1 cellular context compared by ENCODE assay signal in the genomic region with DNA sequence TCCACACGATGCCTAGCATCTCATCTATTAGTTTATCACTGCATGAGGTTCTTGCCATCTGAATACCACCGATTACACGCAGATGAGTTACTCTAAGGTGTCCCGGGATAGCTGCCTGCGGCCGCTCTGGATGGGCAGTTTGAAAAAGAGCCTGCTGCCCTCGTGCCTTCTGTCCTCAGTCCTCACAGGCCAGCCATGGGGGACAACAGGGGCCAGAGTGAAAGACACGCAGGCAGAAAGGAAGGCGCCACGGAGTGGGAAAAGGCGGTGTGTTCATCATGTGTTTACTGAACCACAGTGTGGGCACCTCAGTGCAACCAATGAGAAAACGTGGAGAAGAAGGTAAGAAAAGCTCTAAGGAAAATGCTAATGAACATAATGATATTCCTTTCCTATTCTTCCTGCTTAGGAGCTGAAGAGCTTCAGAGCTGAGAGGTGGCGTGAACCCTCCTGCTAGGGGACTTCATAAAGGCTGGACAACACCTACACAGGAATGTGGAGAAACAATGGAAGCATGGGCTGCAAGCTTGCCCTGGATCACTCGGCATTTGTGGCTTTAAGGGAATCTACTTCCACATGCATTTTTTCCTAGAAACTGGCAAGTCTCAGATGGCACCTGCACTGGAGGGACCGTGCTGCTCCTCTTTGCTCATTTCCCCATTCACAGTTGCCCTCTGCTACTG.
TF ChIP-seq lines count a peak whose summit lies in the region.

No MANE protein-coding gene starts in this region.

TF ChIP-seq in GM23338, 12 proteins besides CTCF, POLR2A, EP300 and RAD21 (continued from another document):
- TF ChIP-seq REST (IDR thresholded peaks at IDR 0.05; ENCODE audit: unreplicated experiment) (no peak), CREB1 (CRISPR knock-in tag; IDR thresholded peaks at IDR 0.05; ENCODE audit: low read depth) (no peak), EZH2 (IDR thresholded peaks at IDR 0.05; ENCODE audit: low read depth, unreplicated experiment) (no peak), NANOG (IDR thresholded peaks at IDR 0.05; ENCODE audit: borderline replicate concordance) (no peak)
